3 cellular contexts compared by ENCODE assay signal in the genomic region with DNA sequence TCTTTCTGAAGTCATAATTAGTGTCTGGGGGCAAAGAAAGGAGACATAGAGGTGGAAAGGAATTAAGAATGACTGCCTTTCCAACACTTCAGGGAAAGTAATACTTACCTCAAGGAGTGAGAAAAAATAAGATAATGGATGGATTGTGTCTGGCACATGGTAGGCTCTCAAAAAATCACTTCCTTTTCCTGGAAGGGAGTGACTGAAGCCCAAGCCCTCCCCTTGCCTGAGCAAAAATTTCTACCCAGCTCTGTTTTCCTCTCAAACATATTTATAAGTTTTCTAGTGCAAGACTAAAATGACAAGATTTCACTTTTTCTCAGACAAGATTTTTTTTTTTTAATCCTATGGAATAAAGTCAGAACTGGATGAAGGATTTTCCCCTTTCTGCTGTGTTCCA.
"Had no signal": no experiment of that assay in that cellular context is flagged by ENCODE, and none has a peak within 500 bp of the region (broad histone marks: within the 10 kb centered on the region; RNA-seq: fewer than 3 reads in every experiment).

No MANE protein-coding gene starts in this region.

- DNase-seq: GDM1, GF-D8 had no signal

- ATAC-seq: GM12878 had no signal

- H3K4me3 ChIP-seq: GM12878 had no signal
